13 cellular contexts compared by ENCODE assay signal in the genomic region with DNA sequence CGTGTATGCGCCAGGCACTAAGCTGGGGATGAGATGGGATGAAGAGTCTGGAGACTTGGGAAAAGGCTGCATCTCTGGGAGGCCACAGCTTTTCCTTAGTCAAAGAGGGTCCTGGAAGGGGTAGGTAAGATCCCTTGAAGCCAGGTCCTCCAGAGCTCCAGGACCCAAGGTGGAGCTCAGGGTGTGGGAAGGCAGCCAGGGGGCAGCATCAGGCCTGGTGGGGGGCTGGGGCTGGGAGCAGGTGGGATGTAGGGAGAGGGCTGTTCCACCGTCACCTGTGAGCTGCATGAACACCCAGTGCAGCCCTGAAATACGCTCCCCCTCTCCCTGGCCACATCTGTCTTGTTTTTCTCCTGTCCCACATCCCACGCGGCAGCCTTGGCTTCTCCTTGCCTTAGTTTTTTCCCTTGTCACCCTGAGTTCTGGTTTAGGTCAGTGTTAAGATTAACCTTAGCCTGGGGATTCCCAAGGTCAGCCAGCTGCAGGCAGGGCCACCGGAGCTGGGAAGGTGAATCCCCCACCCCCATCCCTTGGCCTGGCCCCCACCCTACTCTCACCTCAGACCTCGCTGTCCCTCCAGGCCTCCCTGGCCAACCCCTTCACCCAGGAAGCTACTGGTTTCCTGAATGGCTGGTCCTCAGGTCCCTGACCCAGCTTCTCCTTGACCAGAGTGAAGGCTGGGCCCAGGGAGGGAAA. TPM values are rescaled to one million over a fixed set of nuclear protein-coding genes. Genes with fewer than 3 reads are reported as not detected.
"Had no signal": no experiment of that assay in that cellular context is flagged by ENCODE, and none has a peak within 500 bp of the region (broad histone marks: within the 10 kb centered on the region; RNA-seq: fewer than 3 reads in every experiment).

No MANE protein-coding gene starts in this region.

RNA-seq across cellular contexts. Expression of gene IGLL1, which starts 17.6 kb away (rescaled TPM):
- total RNA-seq: activated CD4-positive, alpha-beta T cell treated with anti-CD3 and anti-CD28 coated beads, Interleukin-2, amount 10 ng/mL, durations not matched to agents 7 days and 5 days; activated naive CD4-positive, alpha-beta T cell treated with anti-CD3 and anti-CD28 coated beads, Interleukin-2, amount 50 U/mL, for 72 hours; activated naive CD8-positive, alpha-beta T cell treated with anti-CD3 and anti-CD28 coated beads, Interleukin-2, amount 10 ng/mL, durations not matched to agents 7 days and 5 days; activated T-cell treated with anti-CD3 and anti-CD28 coated beads, Interleukin-2, amount 50 U/mL, for 72 hours; ascending aorta; breast epithelium; cardiac septum; cerebellum; esophagus muscularis mucosa; foreskin keratinocyte; gastrocnemius medialis; heart left ventricle; T-helper 1 cell treated with Interleukin-12 subunit alpha and Interleukin-12 subunit beta and Interleukin-4 antibody, amounts not matched to agents 30 ng/mL and 1 ng/mL, for 36 hours had no signal
- polyA plus RNA-seq: foreskin keratinocyte, heart left ventricle had no signal

RNA-seq across cellular contexts. Expression of gene DRICH1, which starts 34.4 kb away (rescaled TPM):
- total RNA-seq: ascending aorta, cardiac septum, gastrocnemius medialis had no signal
